Comparison of ENCODE assay signal across 23 cellular contexts in genomic region chr4:158442736-158443135, GRCh38.
"Had no signal": no experiment of that assay in that cellular context is flagged by ENCODE, and none has a peak within 500 bp of the region (broad histone marks: within the 10 kb centered on the region; RNA-seq: fewer than 3 reads in every experiment).

No MANE protein-coding gene starts in this region.

- H3K27me3 ChIP-seq: ascending aorta, body of pancreas, cardiac muscle cell had no signal

- H3K4me3 ChIP-seq: ascending aorta, body of pancreas, cardiac muscle cell had no signal

- H3K36me3 ChIP-seq: ascending aorta, cardiac muscle cell had no signal

- H3K27ac ChIP-seq: ascending aorta, body of pancreas, cardiac muscle cell had no signal

- FAIRE-seq: TTC549 had no signal

- DNase-seq: activated B cell treated with CpG ODN at 0.5 μM for 24 hours; activated CD4-positive, alpha-beta T cell treated with anti-CD3 and anti-CD28 coated beads for 1 hour; activated CD4-positive, alpha-beta T cell treated with anti-CD3 and anti-CD28 coated beads, Interleukin-2, amount 10 ng/mL, durations not matched to agents 24 days and 14 days; activated CD4-positive, alpha-beta T cell treated with anti-CD3 and anti-CD28 coated beads, Interleukin-2, amount 50 U/mL, for 48 hours; activated CD8-positive, alpha-beta memory T cell treated with anti-CD3 and anti-CD28 coated beads, Interleukin-2, amount 10 ng/mL, durations not matched to agents 7 days and 5 days; activated effector memory CD4-positive, alpha-beta T cell treated with Interleukin-2 at 50 U/mL for 16 hours; activated naive CD4-positive, alpha-beta T cell; activated T-cell treated with anti-CD3 and anti-CD28 coated beads, Interleukin-2, amount 50 U/mL, for 24 hours; body of pancreas; Karpas-422; NCI-H1105 treated with DMSO at 0.1 percent for 48 hours; NCI-H146; NCI-H1930; NCI-H2171 treated with DMSO at 0.1 percent for 48 hours; NCI-H226; NCI-H526; NCI-H774; SIG-M5; T-helper 17 cell; T1000 had no signal

- H3K9me3 ChIP-seq: ascending aorta, body of pancreas had no signal

- H3K4me1 ChIP-seq: ascending aorta, body of pancreas had no signal

- ATAC-seq: activated CD8-positive, alpha-beta memory T cell treated with anti-CD3 and anti-CD28 coated beads, Interleukin-2, amount 10 ng/mL, durations not matched to agents 7 days and 5 days; body of pancreas; T-helper 17 cell had no signal
